8 cellular contexts compared by ENCODE assay signal in genomic region chr12:48157016-48157888, GRCh38. TPM values are rescaled to one million over a fixed set of nuclear protein-coding genes. Genes with fewer than 3 reads are reported as not detected.
A peak's percentile ranks its signal among the peaks of the same experiment; 100 is the strongest.
DNase-seq lines count a peak whose midpoint lies in the region; ATAC-seq and FAIRE-seq lines count a peak whose summit lies in the region.

A gene with protein sequence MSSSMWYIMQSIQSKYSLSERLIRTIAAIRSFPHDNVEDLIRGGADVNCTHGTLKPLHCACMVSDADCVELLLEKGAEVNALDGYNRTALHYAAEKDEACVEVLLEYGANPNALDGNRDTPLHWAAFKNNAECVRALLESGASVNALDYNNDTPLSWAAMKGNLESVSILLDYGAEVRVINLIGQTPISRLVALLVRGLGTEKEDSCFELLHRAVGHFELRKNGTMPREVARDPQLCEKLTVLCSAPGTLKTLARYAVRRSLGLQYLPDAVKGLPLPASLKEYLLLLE (minus strand): TSS chr12:48157515. CDS start chr12:48153496, 4,019 bp downstream.

- H3K9me3 Mint-ChIP-seq in effector memory CD8-positive, alpha-beta T cell: no peaks in the 10 kb centered on the region

- FAIRE-seq in HTR-8/SVneo (lab: Jason Lieb, UNC): peak; percentile 70

- DNase-seq in Caki2 (ENCODE audit: low read depth) (peak; percentile 95), HTR-8/SVneo (ENCODE audit: insufficient read length, low spot score) (peak; percentile 99), NOMO-1 treated with DMSO at 0.1 percent for 48 hours (lab: John Stamatoyannopoulos, UW; ENCODE audit: unreplicated experiment) (peak; percentile 98), medulla oblongata (ENCODE audit: extremely low spot score) (peak; percentile 99)
- DNase-seq in activated CD8-positive, alpha-beta memory T cell treated with anti-CD3 and anti-CD28 coated beads for 4 hours (ENCODE audit: low read depth in 2 of 2): peak; percentile 99
- peak; percentile 98 to 99 (median 99) for DNase-seq in effector memory CD8-positive, alpha-beta T cell
- DNase-seq in stimulated activated CD8-positive, alpha-beta memory T cell treated with anti-CD3 and anti-CD28 coated beads, Interleukin-12 subunit alpha, Interleukin-12 subunit beta, amount 100 ng/mL, for 1 hour (ENCODE audit: low read depth): peak; percentile 100

- peak within 1 kb of the TSS; percentile 93 to 97 for H3K27ac Mint-ChIP-seq in effector memory CD8-positive, alpha-beta T cell

- peak within 1 kb of the TSS; percentile 92 to 94 for H3K4me3 Mint-ChIP-seq in effector memory CD8-positive, alpha-beta T cell

- ATAC-seq in GM21367 (IDR thresholded peaks at IDR 0.05; ENCODE audit: unreplicated experiment): peak; percentile 84
- peak; percentile 89 for ATAC-seq in effector memory CD8-positive, alpha-beta T cell (replicated peaks)

- peaks cover 17 to 29% of the 10 kb centered on the region in 2 donors for H3K4me1 Mint-ChIP-seq in effector memory CD8-positive, alpha-beta T cell (ENCODE audit: low read depth in 2 of 2)

- in situ Hi-C loops in Caki2 (cut with HindIII; ENCODE audit: low pct_unique_long_range_greater_than_20kb, low sequenced_read_pairs): no loop called here

- H3K36me3 Mint-ChIP-seq in effector memory CD8-positive, alpha-beta T cell (ENCODE audit: insufficient read depth): peaks cover 35% of the 10 kb centered on the region

- H3K27me3 Mint-ChIP-seq in effector memory CD8-positive, alpha-beta T cell: no peaks in the 10 kb centered on the region

RNA-seq across cellular contexts. Expression of the gene that starts here (rescaled TPM):
- total RNA-seq in Caki2 (2014; rRNA removed; shearing (Covaris generic); ENCODE audit: low replicate concordance): 14.0 and 20.9 TPM in 2 replicates

Comparison
In these comparisons a context has a peak if more than half of its experiments do, and no peak if none do; other contexts are left out.
1. Peak in every context shown above with its lines: DNase-seq and ATAC-seq.